ENCODE assay signal across 12 cellular contexts in genomic region chr14:75822522-75823288, GRCh38.
DNase-seq lines count a peak whose midpoint lies in the region; ATAC-seq and TF ChIP-seq lines count a peak whose summit lies in the region.
"Had no signal": no experiment of that assay in that cellular context is flagged by ENCODE, and none has a peak within 500 bp of the region (broad histone marks: within the 10 kb centered on the region; RNA-seq: fewer than 3 reads in every experiment).

No MANE protein-coding gene starts in this region.

- DNase-seq in HFF-Myc (ENCODE audit: extremely low read depth, low read depth) (peak; percentile 48), MCF 10A (ENCODE audit: unreplicated experiment) (peak; percentile 30), hepatic stellate cell (ENCODE audit: low spot score) (peak; percentile 62), stromal cell of bone marrow (ENCODE audit: low read depth) (peak; percentile 60), NCI-H524 treated with DMSO at 0.1 percent for 48 hours (lab: John Stamatoyannopoulos, UW) (no peak), testis (no peak)
- DNase-seq in CD8-positive, alpha-beta memory T cell, result no peak
- DNase-seq: activated CD4-positive, alpha-beta T cell treated with anti-CD3 and anti-CD28 coated beads, Interleukin-2, amount 10 ng/mL, durations not matched to agents 7 days and 5 days; amygdala; stimulated activated naive CD4-positive, alpha-beta T cell treated with Interleukin-2 at 50 U/mL for 16 hours had no signal

- peaks cover 20% of the 10 kb centered on the region for H3K4me1 ChIP-seq in testis
- no peaks in the 10 kb centered on the region for H3K4me1 ChIP-seq in CD8-positive, alpha-beta memory T cell (ENCODE audit: insufficient read depth, low read length)

- 59 to 64% methylated on average over 8 of the region's 8 CpGs for WGBS in testis, 2 donors

- H3K4me3 ChIP-seq in HFF-Myc (replicated peaks; ENCODE audit: low read depth, low read length) (no peak overlapping the region), testis (no peak overlapping the region)
- H3K4me3 ChIP-seq in CD8-positive, alpha-beta memory T cell (ENCODE audit: low read length), result no peak overlapping the region

- H3K9me3 ChIP-seq in testis, result no peaks in the 10 kb centered on the region
- H3K9me3 ChIP-seq in CD8-positive, alpha-beta memory T cell (ENCODE audit: low read length), result no peaks in the 10 kb centered on the region

- no peak for TF ChIP-seq POLR2A in testis (IDR thresholded peaks at IDR 0.05)

- CTCF ChIA-PET in MCF 10A (lab: Yijun Ruan, JAX), result interaction anchor here (0.7 to 0.9 kb wide), 2 partner anchors 28 to 85 kb away, joined by 3 read pairs; no protein-coding TSS in a partner anchor
- CTCF ChIA-PET in CD8-positive, alpha-beta memory T cell (lab: Charles Lee), result no interaction called here

- H3K36me3 ChIP-seq in testis (ENCODE audit: low read depth, missing control alignments), result no peaks in the 10 kb centered on the region
- H3K36me3 ChIP-seq in CD8-positive, alpha-beta memory T cell (ENCODE audit: insufficient read depth, low read length), result peaks cover 3% of the 10 kb centered on the region

- intact Hi-C loops in MCF 10A (cut with micrococcal nuclease) (no loop called here), testis (cut with DNase I; ENCODE audit: low total_unique reads) (no loop called here)

- H3K9me3 Mint-ChIP-seq in MCF 10A (ENCODE audit: unreplicated experiment), result no peaks in the 10 kb centered on the region
- no peaks in the 10 kb centered on the region for H3K9me3 Mint-ChIP-seq in CD8-positive, alpha-beta memory T cell
- H3K9me3 Mint-ChIP-seq: activated CD4-positive, alpha-beta T cell treated with anti-CD3 and anti-CD28 coated beads, Interleukin-2, amount 10 ng/mL, durations not matched to agents 7 days and 5 days had no signal

- H3K27ac ChIP-seq in testis, result peak overlapping the region in 1 of 2 donors; percentile 85
- no peak overlapping the region for H3K27ac ChIP-seq in CD8-positive, alpha-beta memory T cell (ENCODE audit: low read depth, low read length)

- H3K4me3 Mint-ChIP-seq in MCF 10A (ENCODE audit: unreplicated experiment), result no peak overlapping the region
- no peak overlapping the region for H3K4me3 Mint-ChIP-seq in CD8-positive, alpha-beta memory T cell
- H3K4me3 Mint-ChIP-seq: activated CD4-positive, alpha-beta T cell treated with anti-CD3 and anti-CD28 coated beads, Interleukin-2, amount 10 ng/mL, durations not matched to agents 7 days and 5 days had no signal

- H3K36me3 Mint-ChIP-seq in MCF 10A (ENCODE audit: insufficient read depth, unreplicated experiment), result peaks cover 31% of the 10 kb centered on the region
- H3K36me3 Mint-ChIP-seq in CD8-positive, alpha-beta memory T cell, result peaks cover 13 to 44% (median 17%) of the 10 kb centered on the region in 3 donors

- ATAC-seq in GM21737 (IDR thresholded peaks at IDR 0.05; ENCODE audit: unreplicated experiment), result no peak
- ATAC-seq: Panc1 had no signal

- no peaks in the 10 kb centered on the region for H3K27me3 Mint-ChIP-seq in MCF 10A (ENCODE audit: insufficient read depth, unreplicated experiment)
- no peaks in the 10 kb centered on the region for H3K27me3 Mint-ChIP-seq in CD8-positive, alpha-beta memory T cell
- H3K27me3 Mint-ChIP-seq: activated CD4-positive, alpha-beta T cell treated with anti-CD3 and anti-CD28 coated beads, Interleukin-2, amount 10 ng/mL, durations not matched to agents 7 days and 5 days had no signal

- BruUV-seq in MCF 10A (replicated peaks; lab: Mats Ljungman, UMichigan), result no TSS peak

- POLR2A ChIA-PET in MCF 10A (lab: Yijun Ruan, JAX), result interaction anchor here (1.0 kb wide), 1 partner anchor 11 kb away, joined by 4 read pairs; no protein-coding TSS in a partner anchor
- POLR2A ChIA-PET in CD8-positive, alpha-beta memory T cell (lab: Charles Lee), result no interaction called here

- H3K27ac Mint-ChIP-seq in MCF 10A (ENCODE audit: low read depth, unreplicated experiment), result peak overlapping the region; percentile 92
- peak overlapping the region in 2 of 8 donors; percentile 11 to 77 for H3K27ac Mint-ChIP-seq in CD8-positive, alpha-beta memory T cell
- H3K27ac Mint-ChIP-seq: activated CD4-positive, alpha-beta T cell treated with anti-CD3 and anti-CD28 coated beads, Interleukin-2, amount 10 ng/mL, durations not matched to agents 7 days and 5 days had no signal

- no peaks in the 10 kb centered on the region for H3K27me3 ChIP-seq in testis
- H3K27me3 ChIP-seq in CD8-positive, alpha-beta memory T cell (ENCODE audit: insufficient read depth, low read length, poor library complexity, severe bottlenecking), result no peaks in the 10 kb centered on the region

- H3K4me1 Mint-ChIP-seq in MCF 10A (ENCODE audit: insufficient read depth, unreplicated experiment), result peaks cover 23% of the 10 kb centered on the region
- H3K4me1 Mint-ChIP-seq in CD8-positive, alpha-beta memory T cell, result no peaks in the 10 kb centered on the region

- TF ChIP-seq CTCF in HFF-Myc (IDR thresholded peaks at IDR 0.05; ENCODE audit: low read depth, low read length, missing control alignments), result no peak
- no peak for TF ChIP-seq CTCF in MCF 10A (IDR thresholded peaks at IDR 0.05; ENCODE audit: unreplicated experiment)
- no peak for TF ChIP-seq CTCF in testis (IDR thresholded peaks at IDR 0.05)

Comparison
In these comparisons a context has a peak if more than half of its experiments do, and no peak if none do; other contexts are left out.
1. DNase-seq: peak in HFF-Myc (single experiment), MCF 10A (single experiment), hepatic stellate cell (single experiment) and stromal cell of bone marrow (single experiment); none in NCI-H524 treated with DMSO at 0.1 percent for 48 hours (single experiment), testis (single experiment) and CD8-positive, alpha-beta memory T cell (0 of 5).